ENCODE assay signal across 9 cellular contexts in the genomic region with DNA sequence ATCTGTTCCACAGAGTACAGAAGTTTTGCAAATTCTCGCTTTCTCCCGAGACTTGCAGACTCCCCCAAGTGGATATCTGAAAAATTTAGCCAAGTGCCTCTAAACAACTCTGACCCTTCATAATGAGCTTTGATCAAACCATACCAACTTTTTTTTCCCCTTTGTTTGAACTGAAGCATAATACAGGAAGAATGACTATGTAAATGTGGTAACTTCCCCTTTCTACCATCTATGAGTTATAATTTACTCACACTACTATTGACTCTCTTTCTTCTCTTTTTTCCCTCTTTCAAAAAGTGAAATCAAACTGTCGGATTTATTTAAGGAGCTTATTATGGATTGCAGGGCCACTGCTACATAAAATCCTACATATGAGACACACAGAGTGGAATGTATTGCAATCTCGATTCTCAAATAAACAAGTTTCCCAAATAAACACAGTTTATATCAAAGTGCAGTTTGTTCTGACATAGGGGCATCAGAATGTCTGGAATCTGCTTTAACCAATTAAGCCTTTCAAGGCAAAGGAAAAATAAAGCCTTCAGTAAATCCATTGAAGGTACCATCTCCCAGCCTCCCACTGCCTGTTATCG. TPM values are rescaled to one million over a fixed set of nuclear protein-coding genes. Genes with fewer than 3 reads are reported as not detected.
DNase-seq lines count a peak whose midpoint lies in the region; ATAC-seq and TF ChIP-seq lines count a peak whose summit lies in the region.
"Had no signal": no experiment of that assay in that cellular context is flagged by ENCODE, and none has a peak within 500 bp of the region (broad histone marks: within the 10 kb centered on the region; RNA-seq: fewer than 3 reads in every experiment).

No MANE protein-coding gene starts in this region.

- in situ Hi-C loops in HAP-1 (cut with MboI; ENCODE audit: low sequenced_read_pairs), result no loop called here

- WGBS in prostate gland, result 20% methylated on average over 5 of the region's 5 CpGs

- intact Hi-C loops in prostate gland (cut with DNase I), result no loop called here

- no peaks in the 10 kb centered on the region for H3K36me3 ChIP-seq in HAP-1 (replicated peaks)
- no peaks in the 10 kb centered on the region for H3K36me3 ChIP-seq in prostate gland
- H3K36me3 ChIP-seq: pancreas had no signal

- H3K4me3 ChIP-seq in HAP-1 (peak overlapping the region; percentile 43), fibroblast of mammary gland (ENCODE audit: control insufficient read depth, low read depth, low read length) (peak overlapping the region; percentile 54), prostate gland (peak overlapping the region in 1 of 2 donors; percentile 39)

- H3K27me3 ChIP-seq in HAP-1 (ENCODE audit: low read depth) (no peaks in the 10 kb centered on the region), prostate gland (replicated peaks; ENCODE audit: insufficient read depth) (no peaks in the 10 kb centered on the region)

- ATAC-seq in HG02852 (IDR thresholded peaks at IDR 0.05; ENCODE audit: unreplicated experiment) (no peak), HG03342 (IDR thresholded peaks at IDR 0.05; ENCODE audit: unreplicated experiment) (no peak), HG02840 (IDR thresholded peaks at IDR 0.05; ENCODE audit: low FRiP score, unreplicated experiment) (no peak)

- CTCF ChIA-PET in RWPE1 (lab: Yijun Ruan, JAX), result no interaction called here

- DNase-seq in COLO829 (ENCODE audit: low spot score), result peak; percentile 6
- DNase-seq in HAP-1 (ENCODE audit: low spot score in 2 of 2), result peak in 1 of 2 experiments; percentile 39
- DNase-seq in RWPE1 (ENCODE audit: low spot score), result peak; percentile 1
- DNase-seq in fibroblast of mammary gland (ENCODE audit: low read depth), result peak; percentile 50
- no peak for DNase-seq in prostate gland (ENCODE audit: low spot score)

- TF ChIP-seq CTCF in RWPE1 (conservative IDR thresholded peaks at IDR 0.05; ENCODE audit: low read depth) (no peak), fibroblast of mammary gland (conservative IDR thresholded peaks at IDR 0.05; ENCODE audit: control insufficient read depth, insufficient read depth, low read depth, low read length) (no peak), prostate gland (IDR thresholded peaks at IDR 0.05) (no peak)

- no peak for TF ChIP-seq POLR2A in prostate gland (IDR thresholded peaks at IDR 0.05)

- POLR2A ChIA-PET in RWPE1 (lab: Yijun Ruan, JAX; ENCODE audit: low non-redundant PET), result no interaction called here

- H3K9me3 ChIP-seq in HAP-1 (no peaks in the 10 kb centered on the region), prostate gland (no peaks in the 10 kb centered on the region)
- H3K9me3 ChIP-seq: pancreas had no signal

- H3K27ac ChIP-seq in RWPE1, result no peak overlapping the region
- peak overlapping the region; percentile 44 to 54 for H3K27ac ChIP-seq in prostate gland

- H3K4me1 ChIP-seq in HAP-1 (peaks cover 26% of the 10 kb centered on the region), prostate gland (replicated peaks) (no peaks in the 10 kb centered on the region)
- H3K4me1 ChIP-seq: pancreas had no signal

RNA-seq across cellular contexts. Expression of a gene that starts 1.4 kb away (rescaled TPM):
- under 1 TPM; 0.41 to 0.80 TPM for total RNA-seq in prostate gland
